21 cellular contexts compared by ENCODE assay signal in genomic region chr2:132678498-132678897, GRCh38. TPM values are rescaled to one million over a fixed set of nuclear protein-coding genes. Genes with fewer than 3 reads are reported as not detected.
DNase-seq lines count a peak whose midpoint lies in the region; ATAC-seq, FAIRE-seq and TF ChIP-seq lines count a peak whose summit lies in the region.
"Had no signal": no experiment of that assay in that cellular context is flagged by ENCODE, and none has a peak within 500 bp of the region (broad histone marks: within the 10 kb centered on the region; RNA-seq: fewer than 3 reads in every experiment).

No MANE protein-coding gene starts in this region.

- no peak for FAIRE-seq in RCC 7860 (lab: Jason Lieb, UNC)
- FAIRE-seq: D721Med had no signal

- in situ Hi-C loops in astrocyte of the spinal cord (cut with HindIII; ENCODE audit: low sequenced_read_pairs) = no loop called here

- no peak overlapping the region for H3K4me3 ChIP-seq in astrocyte of the spinal cord (ENCODE audit: low read depth, low read length)
- H3K4me3 ChIP-seq: BLaER1, PC-9, SJCRH30 had no signal

- DNase-seq in EH (ENCODE audit: low read depth) (peak; percentile 56), RCC 7860 (ENCODE audit: low spot score) (peak; percentile 29), astrocyte of the spinal cord (ENCODE audit: low read depth, low spot score) (peak; percentile 37), renal cortical epithelial cell (ENCODE audit: low read depth) (peak; percentile 18), T-helper 1 cell (no peak), COLO668 (lab: John Stamatoyannopoulos, UW; ENCODE audit: unreplicated experiment) (no peak), cortex of kidney (lab: John Stamatoyannopoulos, UW) (no peak)
- DNase-seq: CD4-positive, alpha-beta memory T cell; DMS79; GDM1; H7; NCI-H1417 treated with DMSO at 0.1 percent for 48 hours; NCI-H187 treated with DMSO at 0.1 percent for 48 hours; NCI-H345; NCI-H526; PC-9; SJCRH30; SW 1271 had no signal

- no peak for TF ChIP-seq CTCF in astrocyte of the spinal cord (IDR thresholded peaks at IDR 0.05; ENCODE audit: low read depth, low read length)

- no peak for ATAC-seq in GM21717 (IDR thresholded peaks at IDR 0.05; ENCODE audit: unreplicated experiment)

RNA-seq across cellular contexts. Expression of gene LYPD1, which starts 8.5 kb away (rescaled TPM):
- total RNA-seq in renal cortical epithelial cell = 9.6 and 20.7 TPM in 2 replicates
- total RNA-seq: CD4-positive, alpha-beta memory T cell had no signal

Comparison
In these comparisons a context has a peak if more than half of its experiments do, and no peak if none do; other contexts are left out.
1. DNase-seq: peak in EH (single experiment), RCC 7860 (single experiment), astrocyte of the spinal cord (single experiment) and renal cortical epithelial cell (single experiment); none in T-helper 1 cell (0 of 5), COLO668 (single experiment) and cortex of kidney (single experiment).